Comparison of ENCODE assay signal across 19 cellular contexts in genomic region chr21:41197582-41197981, GRCh38.
"Had no signal": no experiment of that assay in that cellular context is flagged by ENCODE, and none has a peak within 500 bp of the region (broad histone marks: within the 10 kb centered on the region; RNA-seq: fewer than 3 reads in every experiment).

No MANE protein-coding gene starts in this region.

- H3K27me3 ChIP-seq: MG63 had no signal

- H3K9me2 ChIP-seq: SK-N-SH had no signal

- H3K4me2 ChIP-seq: SK-N-SH had no signal

- DNase-seq: Karpas-422, KG1, MG63, NCI-H1092, NCI-H1105 treated with DMSO at 0.1 percent for 48 hours, NCI-H1417 treated with DMSO at 0.1 percent for 48 hours, NCI-H146, NCI-H1694 treated with DMSO at 0.1 percent for 48 hours, NCI-H1930, NCI-H2081, NCI-H2107, NCI-H2227 treated with DMSO at 0.1 percent for 48 hours, NCI-H510A, NCI-H524 treated with DMSO at 0.1 percent for 48 hours, NCI-H69, NCI-H774, SHP77, SK-N-SH had no signal

- H3K9me3 ChIP-seq: MG63, SK-N-SH had no signal

- H3K9ac ChIP-seq: SK-N-SH had no signal

- H3K4me3 ChIP-seq: MG63 had no signal

- H3K27ac ChIP-seq: RWPE1 had no signal
